In the genomic region with DNA sequence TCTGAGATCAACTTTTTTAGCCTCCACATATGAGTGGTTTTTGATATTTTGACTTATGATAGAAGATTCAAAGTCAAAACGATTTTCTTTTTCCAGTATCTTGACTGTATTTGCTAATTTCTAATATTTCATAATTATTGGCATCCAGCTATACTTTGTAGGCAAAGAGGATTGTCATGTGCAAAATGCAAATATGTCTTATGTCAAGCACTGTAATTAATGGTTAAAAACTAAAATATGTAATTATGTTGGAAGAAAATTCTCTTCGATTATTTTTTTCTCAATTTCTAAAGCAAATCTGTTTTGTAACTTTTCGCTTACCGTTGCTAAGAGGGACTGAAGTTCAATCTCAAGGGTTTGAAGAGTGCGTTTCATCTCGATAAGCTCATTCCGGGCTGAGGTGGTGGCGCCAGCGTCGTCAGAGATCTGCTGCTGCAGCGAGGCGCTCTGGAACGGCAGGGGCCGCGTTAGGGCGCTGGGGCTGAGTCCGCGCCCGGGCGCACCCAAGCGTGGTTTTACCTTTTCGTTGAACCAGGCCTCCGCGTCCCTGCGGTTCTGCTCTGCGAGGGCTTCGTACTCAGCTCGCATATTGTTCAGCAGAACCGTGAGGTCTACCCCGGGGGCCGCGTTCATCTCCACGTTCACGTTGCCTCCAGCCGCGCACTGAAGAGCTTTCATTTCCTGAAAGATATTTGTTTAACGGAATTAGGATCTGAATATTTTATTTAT, we compare ENCODE assay signal across 9 cellular contexts. TPM values are rescaled to one million over a fixed set of nuclear protein-coding genes. Genes with fewer than 3 reads are reported as not detected.
A peak's percentile ranks its signal among the peaks of the same experiment; 100 is the strongest.
DNase-seq lines count a peak whose midpoint lies in the region; ATAC-seq, FAIRE-seq and TF ChIP-seq lines count a peak whose summit lies in the region.
"Had no signal": no experiment of that assay in that cellular context is flagged by ENCODE, and none has a peak within 500 bp of the region (broad histone marks: within the 10 kb centered on the region; RNA-seq: fewer than 3 reads in every experiment).

No MANE protein-coding gene starts in this region.

- no peak overlapping the region for H3K27ac ChIP-seq in duodenal mucosa (ENCODE audit: low read depth, low read length)

- no peaks in the 10 kb centered on the region for H3K4me1 ChIP-seq in duodenal mucosa (ENCODE audit: control insufficient read depth in 1 of 2, insufficient read depth in 2 of 2, low read length in 2 of 2)

- DNase-seq in DMS79 (lab: John Stamatoyannopoulos, UW), result peak; percentile 37
- DNase-seq in RPMI8226, result peak; percentile 8
- DNase-seq in stimulated activated CD4-positive, alpha-beta T cell treated with anti-CD3 and anti-CD28 coated beads, Interleukin-2, amount 100 ng/mL, for 24 hours, result peak; percentile 26 to 39
- no peak for DNase-seq in GM13977 (ENCODE audit: low spot score)
- no peak for DNase-seq in GM12891 (ENCODE audit: insufficient read length, low spot score)
- DNase-seq: Right ventricle myocardium superior had no signal

- ATAC-seq in HG03469 (IDR thresholded peaks at IDR 0.05; ENCODE audit: unreplicated experiment), result no peak
- no peak for ATAC-seq in HG03139 (IDR thresholded peaks at IDR 0.05; ENCODE audit: unreplicated experiment)

- H3K27me3 ChIP-seq in duodenal mucosa (ENCODE audit: control insufficient read depth in 1 of 2, insufficient read depth in 2 of 2, low read length in 2 of 2), result peaks cover 26 to 36% of the 10 kb centered on the region in 2 donors

- H3K36me3 ChIP-seq in duodenal mucosa (ENCODE audit: control insufficient read depth in 1 of 2, insufficient read depth in 2 of 2, low read length in 2 of 2), result no peaks in the 10 kb centered on the region

- TF ChIP-seq POLR2A in GM12891 (IDR thresholded peaks at IDR 0.05; ENCODE audit: low read depth, low read length), result no peak

- no peak for TF ChIP-seq CTCF in GM13977 (IDR thresholded peaks at IDR 0.05; ENCODE audit: extremely low read depth, insufficient read depth, missing control alignments)

- no peak overlapping the region for H3K9ac ChIP-seq in duodenal mucosa (ENCODE audit: low read depth in 1 of 2, low read length in 2 of 2)

- peak overlapping the region; percentile 30 to 37 for H3K4me3 ChIP-seq in duodenal mucosa (ENCODE audit: low read depth in 1 of 2, low read length in 2 of 2)

- H3K9me3 ChIP-seq in duodenal mucosa (ENCODE audit: control insufficient read depth in 1 of 2, low read length in 2 of 2), result no peaks in the 10 kb centered on the region

- in situ Hi-C loops in GM13977 (cut with MboI; ENCODE audit: low pct_unique_long_range_greater_than_20kb, low sequenced_read_pairs, unreplicated experiment), result no loop called here

- no peak for FAIRE-seq in GM12891 (lab: Jason Lieb, UNC)

TF ChIP-seq in GM12891, 5 proteins besides CTCF, POLR2A, EP300 and RAD21:
- TF ChIP-seq SPI1 (IDR thresholded peaks at IDR 0.05; ENCODE audit: low read depth, low read length) (no peak), PAX5 (IDR thresholded peaks at IDR 0.05; ENCODE audit: insufficient read depth, low read length, severe bottlenecking) (no peak), TAF1 (IDR thresholded peaks at IDR 0.05; ENCODE audit: low read depth, low read length) (no peak), POU2F2 (IDR thresholded peaks at IDR 0.05; ENCODE audit: low read depth, low read length) (no peak), POLR2AphosphoS5 (IDR thresholded peaks at IDR 0.05; ENCODE audit: low read depth, low read length) (no peak)

RNA-seq across cellular contexts. Expression of a gene that starts 3.0 kb away (rescaled TPM):
- polyA plus RNA-seq in GM12891 (2012; ENCODE audit: low read depth, missing spikeins), result not detected

RNA-seq across cellular contexts. Expression of a gene that starts 7.3 kb away (rescaled TPM):
- not detected for polyA plus RNA-seq in GM12891 (2012; ENCODE audit: low read depth, missing spikeins)

RNA-seq across cellular contexts. Expression of a gene that starts 20.4 kb away (rescaled TPM):
- not detected for polyA plus RNA-seq in GM12891 (2012; ENCODE audit: low read depth, missing spikeins)

RNA-seq across cellular contexts. Expression of a gene that starts 24.2 kb away (rescaled TPM):
- not detected for polyA plus RNA-seq in GM12891 (2012; ENCODE audit: low read depth, missing spikeins)

RNA-seq across cellular contexts. Expression of a gene that starts 43.1 kb away (rescaled TPM):
- polyA plus RNA-seq in GM12891 (2012; ENCODE audit: low read depth, missing spikeins), result 20.6 TPM

Comparison
In these comparisons a context has a peak if more than half of its experiments do, and no peak if none do; other contexts are left out.
1. DNase-seq: peak in DMS79 (single experiment), RPMI8226 (single experiment) and stimulated activated CD4-positive, alpha-beta T cell treated with anti-CD3 and anti-CD28 coated beads, Interleukin-2, amount 100 ng/mL, for 24 hours (2 of 2); none in GM13977 (single experiment) and GM12891 (single experiment).